In the genomic region with DNA sequence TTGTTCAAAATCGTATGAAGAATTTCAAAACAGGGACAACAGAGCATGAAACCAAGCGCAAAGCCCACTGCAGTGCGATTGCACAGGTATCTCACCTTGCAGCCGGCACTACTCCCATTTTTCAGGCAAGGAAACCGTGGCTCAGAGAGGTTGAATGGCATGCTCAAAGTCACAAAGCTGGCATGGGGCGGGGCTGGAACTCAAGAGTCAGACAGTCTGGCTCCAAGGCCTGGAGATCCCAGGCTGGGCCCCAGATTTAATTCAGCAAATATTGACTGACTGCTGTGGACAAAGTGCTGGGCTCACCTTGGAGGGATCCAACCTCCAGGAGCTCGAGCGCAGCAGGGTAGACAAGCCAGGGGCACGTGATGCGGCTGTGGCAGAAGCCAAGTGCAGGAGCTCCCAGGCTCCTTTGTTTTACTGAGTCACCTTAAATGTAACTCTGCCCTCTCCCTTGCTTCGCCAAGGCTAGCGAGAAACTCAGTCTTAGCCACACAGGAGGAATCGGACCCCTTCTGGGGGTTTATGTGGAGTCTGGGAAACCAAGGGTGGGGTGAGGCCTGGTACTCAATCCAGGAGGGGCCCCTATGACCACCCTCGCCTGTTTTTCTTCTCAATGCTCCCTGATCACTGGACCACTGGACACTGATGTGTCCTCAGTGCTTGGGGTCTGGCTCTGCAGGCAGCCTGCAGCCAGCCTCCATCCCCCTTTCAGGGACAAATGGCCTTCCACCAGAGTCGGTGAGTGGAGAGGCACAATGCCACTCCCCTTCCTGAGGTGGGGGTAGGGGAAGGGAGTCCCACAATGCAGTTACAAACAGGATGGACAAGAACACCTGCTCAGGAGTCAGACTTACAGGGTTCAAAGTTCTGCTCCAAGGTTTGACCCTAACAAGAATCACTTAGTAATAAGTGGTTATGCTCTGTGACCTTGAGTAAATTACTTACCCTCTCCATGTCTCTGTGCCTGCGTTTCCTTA, we compare ENCODE assay signal across 8 cellular contexts. TPM values are rescaled to one million over a fixed set of nuclear protein-coding genes. Genes with fewer than 3 reads are reported as not detected.
DNase-seq lines count a peak whose midpoint lies in the region; ATAC-seq and TF ChIP-seq lines count a peak whose summit lies in the region.

No MANE protein-coding gene starts in this region.

- no peaks in the 10 kb centered on the region for H3K9me3 ChIP-seq in SK-N-MC (ENCODE audit: low read depth, low read length)

- H3K27ac ChIP-seq in SK-N-MC, result peak overlapping the region; percentile 72; the same call in 1 of the 2 replicates

- no peaks in the 10 kb centered on the region for H3K36me3 Mint-ChIP-seq in T-helper 2 cell treated with Interferon-gamma antibody and Interleukin-4, amounts not matched to agents 5 μg/mL and 100 μg/mL, for 36 hours (ENCODE audit: low read depth)
- no peaks in the 10 kb centered on the region for H3K36me3 Mint-ChIP-seq in glutamatergic neuron (ENCODE audit: unreplicated experiment)
- no peaks in the 10 kb centered on the region for H3K36me3 Mint-ChIP-seq in stimulated activated memory B cell treated with anti-CD40 and anti-IgM and Interleukin-4, amounts not matched to agents 10 μg/mL and 1 μg/mL and 100 μg/mL, for 72 hours

- peak overlapping the region; percentile 76 for H3K4me3 Mint-ChIP-seq in T-helper 2 cell treated with Interferon-gamma antibody and Interleukin-4, amounts not matched to agents 5 μg/mL and 100 μg/mL, for 36 hours
- peak overlapping the region; percentile 89 for H3K4me3 Mint-ChIP-seq in glutamatergic neuron (ENCODE audit: unreplicated experiment)
- H3K4me3 Mint-ChIP-seq in stimulated activated memory B cell treated with anti-CD40 and anti-IgM and Interleukin-4, amounts not matched to agents 10 μg/mL and 1 μg/mL and 100 μg/mL, for 72 hours, result peak overlapping the region; percentile 81

- in situ Hi-C loops in GM13977 (cut with MboI; ENCODE audit: low pct_unique_long_range_greater_than_20kb, low sequenced_read_pairs, unreplicated experiment), result no loop called here

- peak overlapping the region; percentile 69 for H3K9ac ChIP-seq in SK-N-MC (ENCODE audit: insufficient read length)

- ATAC-seq in stimulated activated memory B cell treated with anti-CD40 and anti-IgM and Interleukin-4, amounts not matched to agents 10 μg/mL and 1 μg/mL and 100 μg/mL, for 72 hours, result no peak

- H3K27me3 Mint-ChIP-seq in T-helper 2 cell treated with Interferon-gamma antibody and Interleukin-4, amounts not matched to agents 5 μg/mL and 100 μg/mL, for 36 hours (ENCODE audit: low read depth), result peaks cover 19% of the 10 kb centered on the region
- peaks cover 20% of the 10 kb centered on the region for H3K27me3 Mint-ChIP-seq in glutamatergic neuron (ENCODE audit: unreplicated experiment)
- H3K27me3 Mint-ChIP-seq in stimulated activated memory B cell treated with anti-CD40 and anti-IgM and Interleukin-4, amounts not matched to agents 10 μg/mL and 1 μg/mL and 100 μg/mL, for 72 hours, result peaks cover 13% of the 10 kb centered on the region

- no peaks in the 10 kb centered on the region for H3K36me3 ChIP-seq in SK-N-MC (ENCODE audit: insufficient read depth, low read length)

- TF ChIP-seq CTCF in glutamatergic neuron (IDR thresholded peaks at IDR 0.05; ENCODE audit: partially characterized antibody, unreplicated experiment) (no peak), GM10266 (IDR thresholded peaks at IDR 0.05; ENCODE audit: control insufficient read depth, insufficient read depth, low read depth, missing control alignments) (no peak), GM13977 (IDR thresholded peaks at IDR 0.05; ENCODE audit: extremely low read depth, insufficient read depth, missing control alignments) (no peak)

- peaks cover 15% of the 10 kb centered on the region for H3K4me1 Mint-ChIP-seq in T-helper 2 cell treated with Interferon-gamma antibody and Interleukin-4, amounts not matched to agents 5 μg/mL and 100 μg/mL, for 36 hours (ENCODE audit: low read depth)
- peaks cover 16% of the 10 kb centered on the region for H3K4me1 Mint-ChIP-seq in glutamatergic neuron (ENCODE audit: low read depth, unreplicated experiment)
- H3K4me1 Mint-ChIP-seq in stimulated activated memory B cell treated with anti-CD40 and anti-IgM and Interleukin-4, amounts not matched to agents 10 μg/mL and 1 μg/mL and 100 μg/mL, for 72 hours, result peaks cover 45% of the 10 kb centered on the region

- no peak for DNase-seq in T-helper 2 cell treated with Interferon-gamma antibody and Interleukin-4, amounts not matched to agents 5 μg/mL and 100 μg/mL, for 36 hours (ENCODE audit: low spot score)
- no peak for DNase-seq in T-helper 2 cell
- no peak for DNase-seq in SK-N-MC (ENCODE audit: low read depth, low spot score)
- DNase-seq in glutamatergic neuron, result no peak
- no peak for DNase-seq in GM10266 (ENCODE audit: extremely low spot score)
- DNase-seq in GM13977 (ENCODE audit: low spot score), result no peak
- DNase-seq in NCI-H1092 treated with DMSO at 0.1 percent for 48 hours (lab: John Stamatoyannopoulos, UW), result no peak

- H3K27ac Mint-ChIP-seq in T-helper 2 cell treated with Interferon-gamma antibody and Interleukin-4, amounts not matched to agents 5 μg/mL and 100 μg/mL, for 36 hours, result no peak overlapping the region
- H3K27ac Mint-ChIP-seq in glutamatergic neuron (ENCODE audit: unreplicated experiment), result peak overlapping the region; percentile 86
- H3K27ac Mint-ChIP-seq in stimulated activated memory B cell treated with anti-CD40 and anti-IgM and Interleukin-4, amounts not matched to agents 10 μg/mL and 1 μg/mL and 100 μg/mL, for 72 hours, result peak overlapping the region; percentile 81

- H3K9me3 Mint-ChIP-seq in T-helper 2 cell treated with Interferon-gamma antibody and Interleukin-4, amounts not matched to agents 5 μg/mL and 100 μg/mL, for 36 hours, result no peaks in the 10 kb centered on the region
- peaks cover 8% of the 10 kb centered on the region for H3K9me3 Mint-ChIP-seq in glutamatergic neuron (ENCODE audit: unreplicated experiment)
- H3K9me3 Mint-ChIP-seq in stimulated activated memory B cell treated with anti-CD40 and anti-IgM and Interleukin-4, amounts not matched to agents 10 μg/mL and 1 μg/mL and 100 μg/mL, for 72 hours, result no peaks in the 10 kb centered on the region

- H3K4me3 ChIP-seq in SK-N-MC, result peak overlapping the region; percentile 91

RNA-seq across cellular contexts. Expression of gene SPATA20, which starts 3.9 kb away (rescaled TPM):
- total RNA-seq in glutamatergic neuron (ENCODE audit: unreplicated experiment), result 14.0 TPM

RNA-seq across cellular contexts. Expression of gene EPN3, which starts 10.6 kb away (rescaled TPM):
- total RNA-seq in glutamatergic neuron (ENCODE audit: unreplicated experiment), result 0.12 TPM

RNA-seq across cellular contexts. Expression of gene CACNA1G, which starts 17.4 kb away (rescaled TPM):
- total RNA-seq in glutamatergic neuron (ENCODE audit: unreplicated experiment), result 2.2 TPM

RNA-seq across cellular contexts. Expression of gene MYCBPAP, which starts 34.8 kb away (rescaled TPM):
- total RNA-seq in glutamatergic neuron (ENCODE audit: unreplicated experiment), result 2.5 TPM
